In genomic region chr14:53180272-53181221, GRCh38 we compare ENCODE assay signal across 8 cellular contexts. TPM values are rescaled to one million over a fixed set of nuclear protein-coding genes. Genes with fewer than 3 reads are reported as not detected.
DNase-seq lines count a peak whose midpoint lies in the region; ATAC-seq, FAIRE-seq and TF ChIP-seq lines count a peak whose summit lies in the region.

No MANE protein-coding gene starts in this region.

- no peak overlapping the region for H3K9ac ChIP-seq in HepG2 (ENCODE audit: insufficient read depth, low read depth, low read length)

- H3K27ac ChIP-seq in HepG2 (ENCODE audit: extremely low read length, insufficient read depth, low read length) (no peak overlapping the region), right lobe of liver (no peak overlapping the region), upper lobe of right lung (no peak overlapping the region)

- H3K4me2 ChIP-seq in HepG2 (ENCODE audit: low read depth, low read length) = no peak overlapping the region

- no peak for FAIRE-seq in HepG2 (lab: Jason Lieb, UNC)

- TF ChIP-seq POLR2A in HepG2 (IDR thresholded peaks at IDR 0.05; ENCODE audit: insufficient read depth in 1 of 2, low read depth in 2 of 2, low read length in 2 of 2) (no peak), right lobe of liver (IDR thresholded peaks at IDR 0.05) (no peak)

- H3K4me1 ChIP-seq in HepG2 (ENCODE audit: insufficient read depth, low read length) = no peaks in the 10 kb centered on the region
- H3K4me1 ChIP-seq in right lobe of liver = no peaks in the 10 kb centered on the region
- no peaks in the 10 kb centered on the region for H3K4me1 ChIP-seq in upper lobe of right lung

- POLR2A ChIA-PET in HepG2 (lab: Yijun Ruan, JAX) = no interaction called here

- peak; percentile 15 for DNase-seq in HepG2 (ENCODE audit: low spot score)
- no peak for DNase-seq in right lobe of liver
- peak; percentile 2 for DNase-seq in activated CD4-positive, alpha-beta T cell treated with anti-CD3 and anti-CD28 coated beads, Interleukin-2, amount 50 U/mL, for 1 hour
- peak; percentile 7 for DNase-seq in hepatic stellate cell (ENCODE audit: low spot score)
- no peak for DNase-seq in upper lobe of right lung
- DNase-seq in DMS53 treated with DMSO at 0.1 percent for 48 hours (lab: John Stamatoyannopoulos, UW; ENCODE audit: unreplicated experiment) = no peak
- no peak for DNase-seq in NCI-H1092 treated with DMSO at 0.1 percent for 48 hours (lab: John Stamatoyannopoulos, UW)

- H3K4me3 ChIP-seq in HepG2 (replicated peaks in 1 of 3; ENCODE audit: insufficient read depth in 1 of 3, low read depth in 2 of 3, low read length in 3 of 3) (no peak overlapping the region), right lobe of liver (no peak overlapping the region), upper lobe of right lung (no peak overlapping the region)

- H3K36me3 ChIP-seq in HepG2 (replicated peaks in 1 of 2; ENCODE audit: control insufficient read depth in 1 of 2, insufficient read depth in 2 of 2, low read length in 2 of 2) (no peaks in the 10 kb centered on the region), right lobe of liver (no peaks in the 10 kb centered on the region), upper lobe of right lung (no peaks in the 10 kb centered on the region)

- no peaks in the 10 kb centered on the region for H3K79me2 ChIP-seq in HepG2 (ENCODE audit: insufficient read depth, low read length)

- ATAC-seq in HepG2 = peak; percentile 68
- ATAC-seq in right lobe of liver = no peak
- peak; percentile 62 for ATAC-seq in upper lobe of right lung
- no peak for ATAC-seq in GM19324 (IDR thresholded peaks at IDR 0.05; ENCODE audit: low FRiP score, unreplicated experiment)

- no TSS peak for BruUV-seq in HepG2 (replicated peaks; lab: Mats Ljungman, UMichigan)

- no peaks in the 10 kb centered on the region; a peak in 1 of 5 replicates for H3K27me3 ChIP-seq in HepG2 (ENCODE audit: control insufficient read depth in 1 of 2, insufficient read depth in 2 of 2, low read length in 2 of 2)
- H3K27me3 ChIP-seq in right lobe of liver = no peaks in the 10 kb centered on the region
- H3K27me3 ChIP-seq in upper lobe of right lung = no peaks in the 10 kb centered on the region

- no peak for TF ChIP-seq EP300 in HepG2 (IDR thresholded peaks at IDR 0.05; ENCODE audit: low read depth in 2 of 2, low read length in 2 of 2)
- TF ChIP-seq EP300 in HepG2 (CRISPR knock-in tag; IDR thresholded peaks at IDR 0.05; ENCODE audit: borderline replicate concordance) = no peak

- TF ChIP-seq CTCF in HepG2 (CRISPR knock-in tag; IDR thresholded peaks at IDR 0.05) (peak; percentile 47), right lobe of liver (IDR thresholded peaks at IDR 0.05) (peak in 1 of 4 donors; percentile 23), upper lobe of right lung (IDR thresholded peaks at IDR 0.05) (peak; percentile 27)

- in situ Hi-C loops in HepG2 (cut with HindIII; ENCODE audit: extremely low pct_ligation_motif_present, low pct_unique_long_range_greater_than_20kb) = no loop called here

- CTCF ChIA-PET in HepG2 (lab: Yijun Ruan, JAX; ENCODE audit: low intra/inter-chr PET ratio, low total read pairs) = no interaction called here

- H2AFZ ChIP-seq in HepG2 (ENCODE audit: low read length) = no peak overlapping the region

- no peaks in the 10 kb centered on the region for H4K20me1 ChIP-seq in HepG2 (ENCODE audit: insufficient read depth, low read length)

- TF ChIP-seq RAD21 in HepG2 (CRISPR knock-in tag; IDR thresholded peaks at IDR 0.05) = no peak

- no peaks in the 10 kb centered on the region for H3K9me3 ChIP-seq in HepG2 (ENCODE audit: low read length)
- no peaks in the 10 kb centered on the region for H3K9me3 ChIP-seq in right lobe of liver
- no peaks in the 10 kb centered on the region for H3K9me3 ChIP-seq in upper lobe of right lung

- intact Hi-C loops in HepG2 (cut with micrococcal nuclease; ENCODE audit: unreplicated experiment) = no loop called here
- intact Hi-C loops in right lobe of liver (cut with DNase I) = no loop called here
- intact Hi-C loops in upper lobe of right lung (cut with DNase I) = no loop called here

- whole genome bisulfite sequencing in HepG2 (ENCODE audit: low lambda C conversion rate) = 45% methylated on average over 13 of the region's 13 CpGs
- WGBS in right lobe of liver (ENCODE audit: insufficient coverage, low coverage, low lambda C conversion rate, missing lambda C conversion rate) = 80% methylated on average over 12 of the region's 13 CpGs

TF ChIP-seq in HepG2, 621 proteins besides CTCF, POLR2A, EP300 and RAD21:
- peak; percentile 83 for TF ChIP-seq PRDM10 (CRISPR knock-in tag; IDR thresholded peaks at IDR 0.05; ENCODE audit: low read depth)
- TF ChIP-seq STAG1 (CRISPR knock-in tag; IDR thresholded peaks at IDR 0.05) = peak; percentile 18; the same call in 1 of the 2 replicates
- no peak for TF ChIP-seq ONECUT2 (CRISPR knock-in tag; IDR thresholded peaks at IDR 0.05)
- TF ChIP-seq RBAK (CRISPR knock-in tag; IDR thresholded peaks at IDR 0.05) = no peak

RNA-seq across cellular contexts. Expression of gene DDHD1, which starts 27.4 kb away (rescaled TPM):
- total RNA-seq in HepG2 (2016; rRNA removed; fragmentation: Illumina TruSeq; extraction: Trizol) (7.2 and 8.3 TPM in 2 replicates), right lobe of liver (1 to 10 TPM; 2.7 to 8.4 (median 6.0) TPM), upper lobe of right lung (25.3 TPM)
- 1.5 TPM in 2 replicates for total RNA-seq in HepG2 (2016; cell fraction: cytosol; rRNA removed; fragmentation: Illumina TruSeq; extraction: Trizol; ENCODE audit: low read depth)
- total RNA-seq in HepG2 (2016; cell fraction: insoluble cytoplasmic fraction; rRNA removed; fragmentation: Illumina TruSeq; extraction: Trizol) = 8.2 TPM in 2 replicates
- total RNA-seq in HepG2 (2016; cell fraction: membrane; rRNA removed; fragmentation: Illumina TruSeq; extraction: Trizol) = 3.4 and 3.6 TPM in 2 replicates
- total RNA-seq in HepG2 (2016; cell fraction: nucleus; rRNA removed; fragmentation: Illumina TruSeq; extraction: Trizol) = 20.5 and 21.3 TPM in 2 replicates
- 3.3 and 4.6 TPM in 2 replicates for polyA plus RNA-seq in HepG2 (2011; rRNA removed)
- 1.1 and 1.8 TPM in 2 replicates for polyA plus RNA-seq in HepG2 (2011; cell fraction: cytosol; rRNA removed)
- polyA plus RNA-seq in HepG2 (2011; cell fraction: nucleus; rRNA removed) = 5.3 and 6.3 TPM in 2 replicates
- polyA plus RNA-seq in HepG2 (2012) = 3.3 and 3.5 TPM in 2 replicates
- 0.19 and 0.20 TPM in 2 replicates for polyA plus RNA-seq in HepG2 (2016; cell fraction: cytosol; fragmentation: Illumina TruSeq; extraction: Trizol; ENCODE audit: low read depth)
- 5.9 and 6.3 TPM in 2 replicates for polyA plus RNA-seq in HepG2 (2016; cell fraction: insoluble cytoplasmic fraction; fragmentation: Illumina TruSeq; extraction: Trizol; ENCODE audit: low read depth)
- polyA plus RNA-seq in HepG2 (2016; cell fraction: membrane; fragmentation: Illumina TruSeq; extraction: Trizol; ENCODE audit: low read depth) = 1.0 and 1.2 TPM in 2 replicates
- polyA plus RNA-seq in HepG2 (2016; cell fraction: nucleus; fragmentation: Illumina TruSeq; extraction: Trizol; ENCODE audit: insufficient read depth, low read depth) = 9.7 and 11.0 TPM in 2 replicates
- 5.2 and 10.4 TPM in 2 replicates for polyA minus RNA-seq in HepG2 (2011; rRNA and poly(A)+ RNA removed; ENCODE audit: low replicate concordance)
- 3.8 and 5.5 TPM in 2 replicates for polyA minus RNA-seq in HepG2 (2011; cell fraction: cytosol; rRNA and poly(A)+ RNA removed)
- 66.2 and 71.5 TPM in 2 replicates for polyA minus RNA-seq in HepG2 (2011; cell fraction: nucleus; rRNA and poly(A)+ RNA removed)

Comparison
In these comparisons a context has a peak if more than half of its experiments do, and no peak if none do; other contexts are left out.
1. ATAC-seq: peak in HepG2 (single experiment) and upper lobe of right lung (single experiment); none in right lobe of liver (0 of 4) and GM19324 (single experiment).
2. DNase-seq: peak in HepG2 (single experiment), activated CD4-positive, alpha-beta T cell treated with anti-CD3 and anti-CD28 coated beads, Interleukin-2, amount 50 U/mL, for 1 hour (single experiment) and hepatic stellate cell (single experiment); none in right lobe of liver (0 of 3), upper lobe of right lung (single experiment), DMS53 treated with DMSO at 0.1 percent for 48 hours (single experiment) and NCI-H1092 treated with DMSO at 0.1 percent for 48 hours (single experiment).